Comparison of ENCODE assay signal across 22 cellular contexts in genomic region chr10:8039323-8039922, GRCh38. TPM values are rescaled to one million over a fixed set of nuclear protein-coding genes. Genes with fewer than 3 reads are reported as not detected.
DNase-seq lines count a peak whose midpoint lies in the region; ATAC-seq and TF ChIP-seq lines count a peak whose summit lies in the region.
"Had no signal": no experiment of that assay in that cellular context is flagged by ENCODE, and none has a peak within 500 bp of the region (broad histone marks: within the 10 kb centered on the region; RNA-seq: fewer than 3 reads in every experiment).

No MANE protein-coding gene starts in this region.

- H3K27ac Mint-ChIP-seq in activated T-helper 2 cell treated with anti-CD3 and anti-CD28 coated beads, Interferon-gamma antibody, Interleukin-2, Interleukin-4, amounts not matched to agents 10 μg/mL and 5 μg/mL and 100 μg/mL, durations not matched to agents 14 hours and 24 hours and 36 hours, result peak overlapping the region; percentile 0
- H3K27ac Mint-ChIP-seq in neural progenitor cell, result no peak overlapping the region

- no peak overlapping the region for H3K4me2 ChIP-seq in neural progenitor cell

- H3K27ac ChIP-seq in neural progenitor cell, result no peak overlapping the region
- H3K27ac ChIP-seq: brain microvascular endothelial cell, neutrophil, spleen, stomach had no signal

- no peak overlapping the region for H2AFZ ChIP-seq in neural progenitor cell (replicated peaks)

- no peaks in the 10 kb centered on the region for H3K9me3 ChIP-seq in neural progenitor cell (ENCODE audit: low read depth)
- H3K9me3 ChIP-seq: BE2C, neutrophil, spleen, stomach had no signal

- no peaks in the 10 kb centered on the region for H3K9me3 Mint-ChIP-seq in activated T-helper 2 cell treated with anti-CD3 and anti-CD28 coated beads, Interferon-gamma antibody, Interleukin-2, Interleukin-4, amounts not matched to agents 10 μg/mL and 5 μg/mL and 100 μg/mL, durations not matched to agents 14 hours and 24 hours and 36 hours
- no peaks in the 10 kb centered on the region for H3K9me3 Mint-ChIP-seq in neural progenitor cell

- H3K36me3 Mint-ChIP-seq in activated T-helper 2 cell treated with anti-CD3 and anti-CD28 coated beads, Interferon-gamma antibody, Interleukin-2, Interleukin-4, amounts not matched to agents 10 μg/mL and 5 μg/mL and 100 μg/mL, durations not matched to agents 14 hours and 24 hours and 36 hours (ENCODE audit: low read depth), result peaks cover 14% of the 10 kb centered on the region
- H3K36me3 Mint-ChIP-seq in neural progenitor cell, result no peaks in the 10 kb centered on the region
- H3K36me3 Mint-ChIP-seq: immature natural killer cell had no signal

- peaks cover 98% of the 10 kb centered on the region for H4K20me1 ChIP-seq in neural progenitor cell (ENCODE audit: low read depth)

- H3K27me3 ChIP-seq in H7 (ENCODE audit: control insufficient read depth, insufficient read depth, low read length) (peaks cover 100% of the 10 kb centered on the region), neural progenitor cell (peaks cover 100% of the 10 kb centered on the region)

- H3K4me3 Mint-ChIP-seq in activated T-helper 2 cell treated with anti-CD3 and anti-CD28 coated beads, Interferon-gamma antibody, Interleukin-2, Interleukin-4, amounts not matched to agents 10 μg/mL and 5 μg/mL and 100 μg/mL, durations not matched to agents 14 hours and 24 hours and 36 hours (ENCODE audit: low read depth), result no peak overlapping the region
- H3K4me3 Mint-ChIP-seq in neural progenitor cell, result no peak overlapping the region

- H3K9ac ChIP-seq in neural progenitor cell, result no peak overlapping the region

- TF ChIP-seq CTCF in neural progenitor cell (IDR thresholded peaks at IDR 0.05), result no peak

- no peaks in the 10 kb centered on the region for H3K36me3 ChIP-seq in H7 (replicated peaks; ENCODE audit: control insufficient read depth, insufficient read depth, low read length)
- H3K36me3 ChIP-seq in neural progenitor cell, result no peaks in the 10 kb centered on the region
- H3K36me3 ChIP-seq: BE2C, brain microvascular endothelial cell, neutrophil, spleen, stomach had no signal

- H3K4me1 Mint-ChIP-seq in activated T-helper 2 cell treated with anti-CD3 and anti-CD28 coated beads, Interferon-gamma antibody, Interleukin-2, Interleukin-4, amounts not matched to agents 10 μg/mL and 5 μg/mL and 100 μg/mL, durations not matched to agents 14 hours and 24 hours and 36 hours (ENCODE audit: low read depth), result peaks cover 58% of the 10 kb centered on the region
- peaks cover 28% of the 10 kb centered on the region for H3K4me1 Mint-ChIP-seq in neural progenitor cell

- H3K4me1 ChIP-seq in neural progenitor cell, result peaks cover 21% of the 10 kb centered on the region

- no peaks in the 10 kb centered on the region for H3K79me2 ChIP-seq in neural progenitor cell (ENCODE audit: low read depth)

- intact Hi-C loops in activated T-helper 2 cell treated with anti-CD3 and anti-CD28 coated beads, Interferon-gamma antibody, Interleukin-2, Interleukin-4, amounts not matched to agents 10 μg/mL and 5 μg/mL and 100 μg/mL, durations not matched to agents 14 hours and 24 hours and 36 hours (cut with micrococcal nuclease), result no loop called here

- no peak for ATAC-seq in HG03520 (IDR thresholded peaks at IDR 0.05; ENCODE audit: unreplicated experiment)
- ATAC-seq: activated CD4-positive, CD25-positive, alpha-beta regulatory T cell treated with anti-CD3 and anti-CD28 coated beads, Interleukin-2, amount 50 U/mL, for 24 hours; left ventricle myocardium superior; Panc1 had no signal

- peaks cover 14% of the 10 kb centered on the region for H3F3A ChIP-seq in neural progenitor cell (ENCODE audit: low read depth)

- no peak overlapping the region for H3K4me3 ChIP-seq in H7 (ENCODE audit: insufficient read depth, low read depth, low read length)
- H3K4me3 ChIP-seq in neural progenitor cell, result no peak overlapping the region
- H3K4me3 ChIP-seq: spleen, stomach had no signal

- peak; percentile 12 for DNase-seq in NCI-H748 (lab: John Stamatoyannopoulos, UW; ENCODE audit: unreplicated experiment)
- DNase-seq in NCI-H748 treated with DMSO at 0.1 percent for 48 hours (lab: John Stamatoyannopoulos, UW), result no peak
- peak; percentile 65 for DNase-seq in H7
- DNase-seq in activated T-helper 2 cell treated with anti-CD3 and anti-CD28 coated beads, Interferon-gamma antibody, Interleukin-2, Interleukin-4, amounts not matched to agents 10 μg/mL and 5 μg/mL and 100 μg/mL, durations not matched to agents 14 hours and 24 hours and 36 hours (ENCODE audit: low spot score), result no peak
- DNase-seq in neural progenitor cell (ENCODE audit: low spot score), result peak; percentile 76
- no peak for DNase-seq in NCI-H510A (lab: John Stamatoyannopoulos, UW)
- DNase-seq in amygdala (lab: John Stamatoyannopoulos, UW), result no peak
- DNase-seq: BE2C; brain microvascular endothelial cell; cortex of kidney; glutamatergic neuron; immature natural killer cell; left ventricle myocardium superior; NCI-H1436; spleen; stimulated activated CD4-positive, alpha-beta T cell treated with anti-CD3 and anti-CD28 coated beads, Interleukin-4, amount 100 ng/mL, for 24 hours; stomach had no signal

- H3K27me3 Mint-ChIP-seq in activated T-helper 2 cell treated with anti-CD3 and anti-CD28 coated beads, Interferon-gamma antibody, Interleukin-2, Interleukin-4, amounts not matched to agents 10 μg/mL and 5 μg/mL and 100 μg/mL, durations not matched to agents 14 hours and 24 hours and 36 hours (ENCODE audit: low read depth), result peaks cover 76% of the 10 kb centered on the region
- peaks cover 89% of the 10 kb centered on the region for H3K27me3 Mint-ChIP-seq in neural progenitor cell (ENCODE audit: insufficient read depth, low read depth)

RNA-seq across cellular contexts. Expression of gene GATA3, which starts 15.1 kb away (rescaled TPM):
- 0.11 and 1.1 TPM in 2 replicates for total RNA-seq in H7 (2014; rRNA removed; shearing (Covaris generic))
- 281 and 293 TPM in 2 replicates for total RNA-seq in activated T-helper 2 cell treated with anti-CD3 and anti-CD28 coated beads, Interferon-gamma antibody, Interleukin-2, Interleukin-4, amounts not matched to agents 10 μg/mL and 5 μg/mL and 100 μg/mL, durations not matched to agents 14 hours and 24 hours and 36 hours
- total RNA-seq in neural progenitor cell (ENCODE audit: low replicate concordance), result 0.09 TPM in 1 of 2 replicates, not detected in the other
- total RNA-seq: SK-MEL-5 had no signal

Comparison
In these comparisons a context has a peak if more than half of its experiments do, and no peak if none do; other contexts are left out.
1. DNase-seq: peak in NCI-H748 (single experiment), H7 (single experiment) and neural progenitor cell (single experiment); none in NCI-H748 treated with DMSO at 0.1 percent for 48 hours (single experiment), activated T-helper 2 cell treated with anti-CD3 and anti-CD28 coated beads, Interferon-gamma antibody, Interleukin-2, Interleukin-4, amounts not matched to agents 10 μg/mL and 5 μg/mL and 100 μg/mL, durations not matched to agents 14 hours and 24 hours and 36 hours (single experiment), NCI-H510A (single experiment) and amygdala (0 of 56).
2. RNA of gene GATA3, which starts 15.1 kb away (total RNA-seq): 281 to 293 TPM in activated T-helper 2 cell treated with anti-CD3 and anti-CD28 coated beads, Interferon-gamma antibody, Interleukin-2, Interleukin-4, amounts not matched to agents 10 μg/mL and 5 μg/mL and 100 μg/mL, durations not matched to agents 14 hours and 24 hours and 36 hours; 0.11 to 1.1 TPM in H7 and 0.09 TPM in neural progenitor cell; every median in the first group is over 100 times any median in the second.